ENCODE assay signal across 2 cellular contexts in the genomic region with DNA sequence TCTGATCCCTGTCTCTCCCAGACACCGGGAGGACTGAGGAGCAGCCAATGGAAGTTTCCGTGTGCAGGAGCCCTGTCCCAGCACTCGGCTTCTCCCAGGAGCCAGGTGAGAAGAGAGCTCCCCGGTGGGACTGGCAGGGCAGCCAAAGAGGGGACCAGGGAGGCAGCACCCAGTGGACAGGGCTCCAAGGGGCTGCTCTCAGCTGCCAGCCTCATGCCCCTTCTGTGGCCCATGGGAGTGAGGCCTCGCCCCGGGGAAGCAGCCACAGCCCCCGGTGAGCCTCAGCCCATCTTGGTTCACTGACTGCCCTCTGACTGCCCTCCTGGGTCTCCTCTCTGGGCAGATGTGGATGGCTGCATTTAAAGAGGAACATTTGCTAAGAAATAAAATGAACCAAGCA.
TF ChIP-seq lines count a peak whose summit lies in the region.

No MANE protein-coding gene starts in this region.

TF ChIP-seq in SK-N-SH, 30 proteins besides CTCF, POLR2A, EP300 and RAD21 (continued from another document):
- no peak for TF ChIP-seq GABPA (IDR thresholded peaks at IDR 0.05; ENCODE audit: low read depth)
- TF ChIP-seq POLR2AphosphoS5 (IDR thresholded peaks at IDR 0.05; ENCODE audit: low read depth, low read length), result no peak
- TF ChIP-seq EZH2phosphoT487 (IDR thresholded peaks at IDR 0.05; ENCODE audit: borderline replicate concordance, low read depth), result no peak
- TF ChIP-seq YY1 (IDR thresholded peaks at IDR 0.05; ENCODE audit: low read depth), result no peak
- TF ChIP-seq FOSL2 (IDR thresholded peaks at IDR 0.05; ENCODE audit: borderline replicate concordance, low read depth), result no peak
- no peak for TF ChIP-seq RCOR1 (IDR thresholded peaks at IDR 0.05; ENCODE audit: low read length)
- TF ChIP-seq MXI1 (IDR thresholded peaks at IDR 0.05; ENCODE audit: low read depth, low read length), result no peak
- TF ChIP-seq, protein P1, sequence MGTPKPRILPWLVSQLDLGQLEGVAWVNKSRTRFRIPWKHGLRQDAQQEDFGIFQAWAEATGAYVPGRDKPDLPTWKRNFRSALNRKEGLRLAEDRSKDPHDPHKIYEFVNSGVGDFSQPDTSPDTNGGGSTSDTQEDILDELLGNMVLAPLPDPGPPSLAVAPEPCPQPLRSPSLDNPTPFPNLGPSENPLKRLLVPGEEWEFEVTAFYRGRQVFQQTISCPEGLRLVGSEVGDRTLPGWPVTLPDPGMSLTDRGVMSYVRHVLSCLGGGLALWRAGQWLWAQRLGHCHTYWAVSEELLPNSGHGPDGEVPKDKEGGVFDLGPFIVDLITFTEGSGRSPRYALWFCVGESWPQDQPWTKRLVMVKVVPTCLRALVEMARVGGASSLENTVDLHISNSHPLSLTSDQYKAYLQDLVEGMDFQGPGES (IDR thresholded peaks at IDR 0.05; ENCODE audit: low read depth, low read length), result no peak
- no peak for TF ChIP-seq SMC3 (IDR thresholded peaks at IDR 0.05; ENCODE audit: low read depth, low read length)
- TF ChIP-seq CHD2 (IDR thresholded peaks at IDR 0.05; ENCODE audit: low read length, partially characterized antibody), result no peak
- TF ChIP-seq, protein P2, sequence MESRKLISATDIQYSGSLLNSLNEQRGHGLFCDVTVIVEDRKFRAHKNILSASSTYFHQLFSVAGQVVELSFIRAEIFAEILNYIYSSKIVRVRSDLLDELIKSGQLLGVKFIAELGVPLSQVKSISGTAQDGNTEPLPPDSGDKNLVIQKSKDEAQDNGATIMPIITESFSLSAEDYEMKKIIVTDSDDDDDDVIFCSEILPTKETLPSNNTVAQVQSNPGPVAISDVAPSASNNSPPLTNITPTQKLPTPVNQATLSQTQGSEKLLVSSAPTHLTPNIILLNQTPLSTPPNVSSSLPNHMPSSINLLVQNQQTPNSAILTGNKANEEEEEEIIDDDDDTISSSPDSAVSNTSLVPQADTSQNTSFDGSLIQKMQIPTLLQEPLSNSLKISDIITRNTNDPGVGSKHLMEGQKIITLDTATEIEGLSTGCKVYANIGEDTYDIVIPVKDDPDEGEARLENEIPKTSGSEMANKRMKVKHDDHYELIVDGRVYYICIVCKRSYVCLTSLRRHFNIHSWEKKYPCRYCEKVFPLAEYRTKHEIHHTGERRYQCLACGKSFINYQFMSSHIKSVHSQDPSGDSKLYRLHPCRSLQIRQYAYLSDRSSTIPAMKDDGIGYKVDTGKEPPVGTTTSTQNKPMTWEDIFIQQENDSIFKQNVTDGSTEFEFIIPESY (IDR thresholded peaks at IDR 0.05; ENCODE audit: borderline replicate concordance, low read depth), result no peak
- no peak for TF ChIP-seq NFIC (IDR thresholded peaks at IDR 0.05; ENCODE audit: borderline replicate concordance)
- no peak for TF ChIP-seq TEAD4 (IDR thresholded peaks at IDR 0.05; ENCODE audit: borderline replicate concordance, insufficient read depth)
- TF ChIP-seq, protein P3, sequence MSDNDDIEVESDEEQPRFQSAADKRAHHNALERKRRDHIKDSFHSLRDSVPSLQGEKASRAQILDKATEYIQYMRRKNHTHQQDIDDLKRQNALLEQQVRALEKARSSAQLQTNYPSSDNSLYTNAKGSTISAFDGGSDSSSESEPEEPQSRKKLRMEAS (IDR thresholded peaks at IDR 0.05; ENCODE audit: low read depth), result no peak
- no peak for TF ChIP-seq MEF2A (IDR thresholded peaks at IDR 0.05; ENCODE audit: borderline replicate concordance, low read depth)

TF ChIP-seq in SK-N-SH treated with all-trans-retinoic acid at 6 μM for 48 hours, 23 proteins besides CTCF, POLR2A, EP300 and RAD21 (continued from another document):
- TF ChIP-seq, protein P4, sequence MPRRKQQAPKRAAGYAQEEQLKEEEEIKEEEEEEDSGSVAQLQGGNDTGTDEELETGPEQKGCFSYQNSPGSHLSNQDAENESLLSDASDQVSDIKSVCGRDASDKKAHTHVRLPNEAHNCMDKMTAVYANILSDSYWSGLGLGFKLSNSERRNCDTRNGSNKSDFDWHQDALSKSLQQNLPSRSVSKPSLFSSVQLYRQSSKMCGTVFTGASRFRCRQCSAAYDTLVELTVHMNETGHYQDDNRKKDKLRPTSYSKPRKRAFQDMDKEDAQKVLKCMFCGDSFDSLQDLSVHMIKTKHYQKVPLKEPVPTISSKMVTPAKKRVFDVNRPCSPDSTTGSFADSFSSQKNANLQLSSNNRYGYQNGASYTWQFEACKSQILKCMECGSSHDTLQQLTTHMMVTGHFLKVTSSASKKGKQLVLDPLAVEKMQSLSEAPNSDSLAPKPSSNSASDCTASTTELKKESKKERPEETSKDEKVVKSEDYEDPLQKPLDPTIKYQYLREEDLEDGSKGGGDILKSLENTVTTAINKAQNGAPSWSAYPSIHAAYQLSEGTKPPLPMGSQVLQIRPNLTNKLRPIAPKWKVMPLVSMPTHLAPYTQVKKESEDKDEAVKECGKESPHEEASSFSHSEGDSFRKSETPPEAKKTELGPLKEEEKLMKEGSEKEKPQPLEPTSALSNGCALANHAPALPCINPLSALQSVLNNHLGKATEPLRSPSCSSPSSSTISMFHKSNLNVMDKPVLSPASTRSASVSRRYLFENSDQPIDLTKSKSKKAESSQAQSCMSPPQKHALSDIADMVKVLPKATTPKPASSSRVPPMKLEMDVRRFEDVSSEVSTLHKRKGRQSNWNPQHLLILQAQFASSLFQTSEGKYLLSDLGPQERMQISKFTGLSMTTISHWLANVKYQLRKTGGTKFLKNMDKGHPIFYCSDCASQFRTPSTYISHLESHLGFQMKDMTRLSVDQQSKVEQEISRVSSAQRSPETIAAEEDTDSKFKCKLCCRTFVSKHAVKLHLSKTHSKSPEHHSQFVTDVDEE (CRISPR knock-in tag; IDR thresholded peaks at IDR 0.05), result no peak
- TF ChIP-seq OSR1 (CRISPR knock-in tag; IDR thresholded peaks at IDR 0.05) (no peak), ARNTL (CRISPR knock-in tag; IDR thresholded peaks at IDR 0.05; ENCODE audit: borderline replicate concordance, low read depth) (no peak), RARB (CRISPR knock-in tag; IDR thresholded peaks at IDR 0.05) (no peak), ZC3H10 (CRISPR knock-in tag; IDR thresholded peaks at IDR 0.05) (no peak), TCF4 (CRISPR knock-in tag; IDR thresholded peaks at IDR 0.05; ENCODE audit: borderline replicate concordance) (no peak)
- TF ChIP-seq, protein P5, sequence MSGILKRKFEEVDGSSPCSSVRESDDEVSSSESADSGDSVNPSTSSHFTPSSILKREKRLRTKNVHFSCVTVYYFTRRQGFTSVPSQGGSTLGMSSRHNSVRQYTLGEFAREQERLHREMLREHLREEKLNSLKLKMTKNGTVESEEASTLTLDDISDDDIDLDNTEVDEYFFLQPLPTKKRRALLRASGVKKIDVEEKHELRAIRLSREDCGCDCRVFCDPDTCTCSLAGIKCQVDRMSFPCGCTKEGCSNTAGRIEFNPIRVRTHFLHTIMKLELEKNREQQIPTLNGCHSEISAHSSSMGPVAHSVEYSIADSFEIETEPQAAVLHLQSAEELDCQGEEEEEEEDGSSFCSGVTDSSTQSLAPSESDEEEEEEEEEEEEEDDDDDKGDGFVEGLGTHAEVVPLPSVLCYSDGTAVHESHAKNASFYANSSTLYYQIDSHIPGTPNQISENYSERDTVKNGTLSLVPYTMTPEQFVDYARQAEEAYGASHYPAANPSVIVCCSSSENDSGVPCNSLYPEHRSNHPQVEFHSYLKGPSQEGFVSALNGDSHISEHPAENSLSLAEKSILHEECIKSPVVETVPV (CRISPR knock-in tag; IDR thresholded peaks at IDR 0.05), result no peak
- TF ChIP-seq, protein P6, sequence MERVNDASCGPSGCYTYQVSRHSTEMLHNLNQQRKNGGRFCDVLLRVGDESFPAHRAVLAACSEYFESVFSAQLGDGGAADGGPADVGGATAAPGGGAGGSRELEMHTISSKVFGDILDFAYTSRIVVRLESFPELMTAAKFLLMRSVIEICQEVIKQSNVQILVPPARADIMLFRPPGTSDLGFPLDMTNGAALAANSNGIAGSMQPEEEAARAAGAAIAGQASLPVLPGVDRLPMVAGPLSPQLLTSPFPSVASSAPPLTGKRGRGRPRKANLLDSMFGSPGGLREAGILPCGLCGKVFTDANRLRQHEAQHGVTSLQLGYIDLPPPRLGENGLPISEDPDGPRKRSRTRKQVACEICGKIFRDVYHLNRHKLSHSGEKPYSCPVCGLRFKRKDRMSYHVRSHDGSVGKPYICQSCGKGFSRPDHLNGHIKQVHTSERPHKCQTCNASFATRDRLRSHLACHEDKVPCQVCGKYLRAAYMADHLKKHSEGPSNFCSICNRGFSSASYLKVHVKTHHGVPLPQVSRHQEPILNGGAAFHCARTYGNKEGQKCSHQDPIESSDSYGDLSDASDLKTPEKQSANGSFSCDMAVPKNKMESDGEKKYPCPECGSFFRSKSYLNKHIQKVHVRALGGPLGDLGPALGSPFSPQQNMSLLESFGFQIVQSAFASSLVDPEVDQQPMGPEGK (CRISPR knock-in tag; IDR thresholded peaks at IDR 0.05; ENCODE audit: borderline replicate concordance), result no peak
- TF ChIP-seq, protein P7, sequence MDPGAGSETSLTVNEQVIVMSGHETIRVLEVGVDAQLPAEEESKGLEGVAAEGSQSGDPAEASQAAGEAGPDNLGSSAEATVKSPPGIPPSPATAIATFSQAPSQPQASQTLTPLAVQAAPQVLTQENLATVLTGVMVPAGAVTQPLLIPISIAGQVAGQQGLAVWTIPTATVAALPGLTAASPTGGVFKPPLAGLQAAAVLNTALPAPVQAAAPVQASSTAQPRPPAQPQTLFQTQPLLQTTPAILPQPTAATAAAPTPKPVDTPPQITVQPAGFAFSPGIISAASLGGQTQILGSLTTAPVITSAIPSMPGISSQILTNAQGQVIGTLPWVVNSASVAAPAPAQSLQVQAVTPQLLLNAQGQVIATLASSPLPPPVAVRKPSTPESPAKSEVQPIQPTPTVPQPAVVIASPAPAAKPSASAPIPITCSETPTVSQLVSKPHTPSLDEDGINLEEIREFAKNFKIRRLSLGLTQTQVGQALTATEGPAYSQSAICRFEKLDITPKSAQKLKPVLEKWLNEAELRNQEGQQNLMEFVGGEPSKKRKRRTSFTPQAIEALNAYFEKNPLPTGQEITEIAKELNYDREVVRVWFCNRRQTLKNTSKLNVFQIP (CRISPR knock-in tag; IDR thresholded peaks at IDR 0.05; ENCODE audit: borderline replicate concordance, low read depth), result no peak
